ENCODE assay signal across 9 cellular contexts in the genomic region with DNA sequence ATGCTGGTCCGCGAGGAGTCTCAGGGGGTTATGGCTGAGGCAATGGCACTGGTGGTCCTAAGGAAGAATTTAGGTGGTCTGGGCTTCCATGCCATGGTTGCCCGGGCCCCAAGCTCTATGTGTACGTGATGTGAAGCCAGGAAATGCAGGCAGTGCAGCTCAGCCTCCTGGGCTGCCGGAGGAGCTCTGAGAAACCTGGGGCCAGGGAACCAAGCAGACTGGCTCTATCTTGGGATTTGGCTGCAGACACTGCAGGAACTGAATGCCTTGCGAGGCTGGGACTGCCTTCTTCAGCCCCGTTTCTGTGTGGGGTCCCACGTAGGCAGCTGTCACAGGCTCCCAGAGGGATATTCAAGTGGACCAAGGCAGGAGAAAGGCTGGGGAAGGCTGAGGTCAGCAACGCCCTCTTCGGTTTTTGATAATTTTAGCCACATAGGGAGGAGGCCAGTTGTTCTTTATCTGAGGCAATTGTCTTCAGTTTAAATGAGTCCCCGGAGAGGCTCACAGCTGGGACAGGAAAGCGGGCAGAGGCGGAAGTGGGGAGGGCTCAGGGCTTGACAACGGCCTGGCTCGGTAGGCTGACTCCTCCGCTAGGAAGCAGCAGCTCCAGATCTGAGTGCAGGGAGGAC.
A peak's percentile ranks its signal among the peaks of the same experiment; 100 is the strongest.
DNase-seq lines count a peak whose midpoint lies in the region; ATAC-seq and TF ChIP-seq lines count a peak whose summit lies in the region.
"Had no signal": no experiment of that assay in that cellular context is flagged by ENCODE, and none has a peak within 500 bp of the region (broad histone marks: within the 10 kb centered on the region; RNA-seq: fewer than 3 reads in every experiment).

No MANE protein-coding gene starts in this region.

- 66% methylated on average over 16 of the region's 16 CpGs for WGBS in liver

- DNase-seq in OCI-M2 (lab: John Stamatoyannopoulos, UW; ENCODE audit: unreplicated experiment), result peak; percentile 28
- no peak for DNase-seq in CD4-positive, alpha-beta T cell
- DNase-seq in NCI-H1048 (lab: John Stamatoyannopoulos, UW), result no peak
- no peak for DNase-seq in activated naive CD4-positive, alpha-beta T cell treated with Interleukin-2 at 50 U/mL for 16 hours
- DNase-seq in SK-N-DZ (ENCODE audit: low spot score), result no peak

- H3K9ac ChIP-seq in liver (ENCODE audit: low read depth in 1 of 2, low read length in 2 of 2), result no peak overlapping the region

- H3K4me1 ChIP-seq in liver (ENCODE audit: control insufficient read depth in 4 of 4, insufficient read depth in 4 of 4, low read length in 3 of 4), result peaks cover 10 to 19% (median 15%) of the 10 kb centered on the region in 4 donors

- TF ChIP-seq RAD21 in liver (IDR thresholded peaks at IDR 0.05), result no peak

- no peaks in the 10 kb centered on the region for H3K36me3 Mint-ChIP-seq in CD4-positive, alpha-beta T cell (ENCODE audit: low read depth)
- H3K36me3 Mint-ChIP-seq: activated naive CD4-positive, alpha-beta T cell treated with anti-CD3 and anti-CD28 coated beads, Interleukin-2, amount 50 U/mL, for 72 hours had no signal

- CTCF ChIA-PET in CD4-positive, alpha-beta T cell (lab: Charles Lee), result no interaction called here

- POLR2A ChIA-PET in CD4-positive, alpha-beta T cell (lab: Charles Lee), result interaction anchor here (0.6 kb wide), 1 partner anchor 82 kb away, joined by 3 read pairs; no protein-coding TSS in a partner anchor

- no peak overlapping the region for H3K4me3 Mint-ChIP-seq in CD4-positive, alpha-beta T cell

- no peaks in the 10 kb centered on the region for H3K27me3 ChIP-seq in liver (ENCODE audit: control insufficient read depth in 4 of 4, insufficient read depth in 4 of 4, low read length in 3 of 4)
- H3K27me3 ChIP-seq in CD4-positive, alpha-beta T cell (ENCODE audit: control insufficient read depth, insufficient read depth, low read length), result no peaks in the 10 kb centered on the region

- TF ChIP-seq CTCF in liver (IDR thresholded peaks at IDR 0.05; ENCODE audit: low read depth, low read length, missing input control), result no peak
- no peak for TF ChIP-seq CTCF in CD4-positive, alpha-beta T cell (IDR thresholded peaks at IDR 0.05)

- no peaks in the 10 kb centered on the region for H3K36me3 ChIP-seq in liver (ENCODE audit: control insufficient read depth in 4 of 4, insufficient read depth in 3 of 4, low read depth in 1 of 4, low read length in 3 of 4)

- H3K27ac Mint-ChIP-seq in CD4-positive, alpha-beta T cell, result no peak overlapping the region

- no peaks in the 10 kb centered on the region for H3K9me3 ChIP-seq in liver (ENCODE audit: control insufficient read depth in 4 of 4, low read length in 3 of 4)
- no peaks in the 10 kb centered on the region for H3K9me3 ChIP-seq in CD4-positive, alpha-beta T cell (ENCODE audit: control insufficient read depth, low read length)

- peak; percentile 83 for ATAC-seq in GM18511 (IDR thresholded peaks at IDR 0.05; ENCODE audit: unreplicated experiment)
- peak; percentile 66 for ATAC-seq in HG02623 (IDR thresholded peaks at IDR 0.05; ENCODE audit: unreplicated experiment)
- ATAC-seq in CD4-positive, alpha-beta T cell (ENCODE audit: poor library complexity), result no peak

- H3K4me3 ChIP-seq in liver (ENCODE audit: low read depth in 1 of 3, low read length in 3 of 3), result no peak overlapping the region

- H3K27ac ChIP-seq in liver (ENCODE audit: low read depth in 1 of 2, low read length in 2 of 2), result peak overlapping the region; percentile 43 to 50
- H3K27ac ChIP-seq in CD4-positive, alpha-beta T cell (ENCODE audit: low read depth, low read length), result no peak overlapping the region

- H3K9me3 Mint-ChIP-seq in CD4-positive, alpha-beta T cell, result no peaks in the 10 kb centered on the region
- H3K9me3 Mint-ChIP-seq: activated naive CD4-positive, alpha-beta T cell treated with anti-CD3 and anti-CD28 coated beads, Interleukin-2, amount 50 U/mL, for 72 hours had no signal

- no peaks in the 10 kb centered on the region for H3K4me1 Mint-ChIP-seq in CD4-positive, alpha-beta T cell (ENCODE audit: low read depth)

- intact Hi-C loops in CD4-positive, alpha-beta T cell (cut with DNase I, micrococcal nuclease), result no loop called here

- H3K27me3 Mint-ChIP-seq in CD4-positive, alpha-beta T cell, result no peaks in the 10 kb centered on the region

TF ChIP-seq in liver, 16 proteins besides CTCF, POLR2A, EP300 and RAD21:
- TF ChIP-seq GABPA (IDR thresholded peaks at IDR 0.05 in 1 of 2, conservative IDR thresholded peaks at IDR 0.05 in 1 of 2) (no peak), HNF4G (IDR thresholded peaks at IDR 0.05) (no peak), HNF4A (conservative IDR thresholded peaks at IDR 0.05) (no peak), JUND (IDR thresholded peaks at IDR 0.05) (no peak), RXRA (IDR thresholded peaks at IDR 0.05) (no peak), SP1 (IDR thresholded peaks at IDR 0.05) (no peak), NR2F2 (IDR thresholded peaks at IDR 0.05) (no peak), FOXA2 (IDR thresholded peaks at IDR 0.05) (no peak), EGR1 (IDR thresholded peaks at IDR 0.05; ENCODE audit: low read depth in 2 of 2) (no peak), YY1 (IDR thresholded peaks at IDR 0.05) (no peak), FOXA1 (IDR thresholded peaks at IDR 0.05) (no peak), TAF1 (conservative IDR thresholded peaks at IDR 0.05) (no peak)
- TF ChIP-seq, protein P1, sequence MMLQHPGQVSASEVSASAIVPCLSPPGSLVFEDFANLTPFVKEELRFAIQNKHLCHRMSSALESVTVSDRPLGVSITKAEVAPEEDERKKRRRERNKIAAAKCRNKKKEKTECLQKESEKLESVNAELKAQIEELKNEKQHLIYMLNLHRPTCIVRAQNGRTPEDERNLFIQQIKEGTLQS (IDR thresholded peaks at IDR 0.05), result no peak
- TF ChIP-seq, protein P2, sequence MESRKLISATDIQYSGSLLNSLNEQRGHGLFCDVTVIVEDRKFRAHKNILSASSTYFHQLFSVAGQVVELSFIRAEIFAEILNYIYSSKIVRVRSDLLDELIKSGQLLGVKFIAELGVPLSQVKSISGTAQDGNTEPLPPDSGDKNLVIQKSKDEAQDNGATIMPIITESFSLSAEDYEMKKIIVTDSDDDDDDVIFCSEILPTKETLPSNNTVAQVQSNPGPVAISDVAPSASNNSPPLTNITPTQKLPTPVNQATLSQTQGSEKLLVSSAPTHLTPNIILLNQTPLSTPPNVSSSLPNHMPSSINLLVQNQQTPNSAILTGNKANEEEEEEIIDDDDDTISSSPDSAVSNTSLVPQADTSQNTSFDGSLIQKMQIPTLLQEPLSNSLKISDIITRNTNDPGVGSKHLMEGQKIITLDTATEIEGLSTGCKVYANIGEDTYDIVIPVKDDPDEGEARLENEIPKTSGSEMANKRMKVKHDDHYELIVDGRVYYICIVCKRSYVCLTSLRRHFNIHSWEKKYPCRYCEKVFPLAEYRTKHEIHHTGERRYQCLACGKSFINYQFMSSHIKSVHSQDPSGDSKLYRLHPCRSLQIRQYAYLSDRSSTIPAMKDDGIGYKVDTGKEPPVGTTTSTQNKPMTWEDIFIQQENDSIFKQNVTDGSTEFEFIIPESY (IDR thresholded peaks at IDR 0.05), result no peak
- TF ChIP-seq, protein P3, sequence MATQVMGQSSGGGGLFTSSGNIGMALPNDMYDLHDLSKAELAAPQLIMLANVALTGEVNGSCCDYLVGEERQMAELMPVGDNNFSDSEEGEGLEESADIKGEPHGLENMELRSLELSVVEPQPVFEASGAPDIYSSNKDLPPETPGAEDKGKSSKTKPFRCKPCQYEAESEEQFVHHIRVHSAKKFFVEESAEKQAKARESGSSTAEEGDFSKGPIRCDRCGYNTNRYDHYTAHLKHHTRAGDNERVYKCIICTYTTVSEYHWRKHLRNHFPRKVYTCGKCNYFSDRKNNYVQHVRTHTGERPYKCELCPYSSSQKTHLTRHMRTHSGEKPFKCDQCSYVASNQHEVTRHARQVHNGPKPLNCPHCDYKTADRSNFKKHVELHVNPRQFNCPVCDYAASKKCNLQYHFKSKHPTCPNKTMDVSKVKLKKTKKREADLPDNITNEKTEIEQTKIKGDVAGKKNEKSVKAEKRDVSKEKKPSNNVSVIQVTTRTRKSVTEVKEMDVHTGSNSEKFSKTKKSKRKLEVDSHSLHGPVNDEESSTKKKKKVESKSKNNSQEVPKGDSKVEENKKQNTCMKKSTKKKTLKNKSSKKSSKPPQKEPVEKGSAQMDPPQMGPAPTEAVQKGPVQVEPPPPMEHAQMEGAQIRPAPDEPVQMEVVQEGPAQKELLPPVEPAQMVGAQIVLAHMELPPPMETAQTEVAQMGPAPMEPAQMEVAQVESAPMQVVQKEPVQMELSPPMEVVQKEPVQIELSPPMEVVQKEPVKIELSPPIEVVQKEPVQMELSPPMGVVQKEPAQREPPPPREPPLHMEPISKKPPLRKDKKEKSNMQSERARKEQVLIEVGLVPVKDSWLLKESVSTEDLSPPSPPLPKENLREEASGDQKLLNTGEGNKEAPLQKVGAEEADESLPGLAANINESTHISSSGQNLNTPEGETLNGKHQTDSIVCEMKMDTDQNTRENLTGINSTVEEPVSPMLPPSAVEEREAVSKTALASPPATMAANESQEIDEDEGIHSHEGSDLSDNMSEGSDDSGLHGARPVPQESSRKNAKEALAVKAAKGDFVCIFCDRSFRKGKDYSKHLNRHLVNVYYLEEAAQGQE (IDR thresholded peaks at IDR 0.05), result no peak
- TF ChIP-seq, protein P4, sequence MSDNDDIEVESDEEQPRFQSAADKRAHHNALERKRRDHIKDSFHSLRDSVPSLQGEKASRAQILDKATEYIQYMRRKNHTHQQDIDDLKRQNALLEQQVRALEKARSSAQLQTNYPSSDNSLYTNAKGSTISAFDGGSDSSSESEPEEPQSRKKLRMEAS (IDR thresholded peaks at IDR 0.05), result no peak
